In genomic region chr13:51153527-51153926, GRCh38 we compare ENCODE assay signal across 23 cellular contexts. TPM values are rescaled to one million over a fixed set of nuclear protein-coding genes. Genes with fewer than 3 reads are reported as not detected.
DNase-seq lines count a peak whose midpoint lies in the region; ATAC-seq, FAIRE-seq and TF ChIP-seq lines count a peak whose summit lies in the region.
"Had no signal": no experiment of that assay in that cellular context is flagged by ENCODE, and none has a peak within 500 bp of the region (broad histone marks: within the 10 kb centered on the region; RNA-seq: fewer than 3 reads in every experiment).

No MANE protein-coding gene starts in this region.

- no peak overlapping the region for H3K27ac ChIP-seq in HepG2 (ENCODE audit: extremely low read length, insufficient read depth, low read length)
- no peak overlapping the region for H3K27ac ChIP-seq in right lobe of liver
- no peak overlapping the region for H3K27ac ChIP-seq in endodermal cell (ENCODE audit: low read depth, low read length)
- no peak overlapping the region for H3K27ac ChIP-seq in aorta (ENCODE audit: low read depth in 1 of 2, low read length in 2 of 2)
- H3K27ac ChIP-seq: GM23248, Peyer's patch had no signal

- H3K4me1 Mint-ChIP-seq in activated T-helper 1 cell treated with anti-CD3 and anti-CD28 coated beads, Interleukin-12 subunit alpha, Interleukin-12 subunit beta, Interleukin-2, Interleukin-4 antibody, amounts not matched to agents 30 ng/mL and 10 ng/mL and 1 ng/mL, durations not matched to agents 14 hours and 24 hours and 36 hours (ENCODE audit: low read depth), result peaks cover 10% of the 10 kb centered on the region
- H3K4me1 Mint-ChIP-seq in endodermal cell, result peaks cover 77% of the 10 kb centered on the region

- no peaks in the 10 kb centered on the region for H3K27me3 Mint-ChIP-seq in activated T-helper 1 cell treated with anti-CD3 and anti-CD28 coated beads, Interleukin-12 subunit alpha, Interleukin-12 subunit beta, Interleukin-2, Interleukin-4 antibody, amounts not matched to agents 30 ng/mL and 10 ng/mL and 1 ng/mL, durations not matched to agents 14 hours and 24 hours and 36 hours (ENCODE audit: insufficient read depth)
- H3K27me3 Mint-ChIP-seq in endodermal cell (ENCODE audit: insufficient read depth), result no peaks in the 10 kb centered on the region

- in situ Hi-C loops in HepG2 (cut with HindIII; ENCODE audit: extremely low pct_ligation_motif_present, low pct_unique_long_range_greater_than_20kb), result loop anchor here (10.0 kb wide), 1 partner anchor 131 kb away; no protein-coding TSS in a partner anchor

- H3K9me3 ChIP-seq in HepG2 (ENCODE audit: low read length) (no peaks in the 10 kb centered on the region), right lobe of liver (no peaks in the 10 kb centered on the region), endodermal cell (ENCODE audit: control insufficient read depth, low read length) (peaks cover 12% of the 10 kb centered on the region), aorta (ENCODE audit: control insufficient read depth, low read length) (peaks cover 1% of the 10 kb centered on the region)
- H3K9me3 ChIP-seq: BE2C, Peyer's patch had no signal

- H4K20me1 ChIP-seq in HepG2 (ENCODE audit: insufficient read depth, low read length), result no peaks in the 10 kb centered on the region

- POLR2A ChIA-PET in HepG2 (lab: Yijun Ruan, JAX), result no interaction called here

- no peak overlapping the region for H3K4me2 ChIP-seq in HepG2 (ENCODE audit: low read depth, low read length)

- no peak overlapping the region for H2AFZ ChIP-seq in HepG2 (ENCODE audit: low read length)
- H2AFZ ChIP-seq: GM23248 had no signal

- H3K9me3 Mint-ChIP-seq in activated T-helper 1 cell treated with anti-CD3 and anti-CD28 coated beads, Interleukin-12 subunit alpha, Interleukin-12 subunit beta, Interleukin-2, Interleukin-4 antibody, amounts not matched to agents 30 ng/mL and 10 ng/mL and 1 ng/mL, durations not matched to agents 14 hours and 24 hours and 36 hours, result no peaks in the 10 kb centered on the region
- H3K9me3 Mint-ChIP-seq in endodermal cell, result no peaks in the 10 kb centered on the region

- H3K27me3 ChIP-seq in HepG2 (ENCODE audit: control insufficient read depth in 1 of 2, insufficient read depth in 2 of 2, low read length in 2 of 2) (peaks cover 0 to 18% of the 10 kb centered on the region in 2 experiments; a peak in 1 of 5 replicates), right lobe of liver (no peaks in the 10 kb centered on the region), endodermal cell (ENCODE audit: control insufficient read depth, insufficient read depth, low read length, poor library complexity, severe bottlenecking) (no peaks in the 10 kb centered on the region), aorta (ENCODE audit: control insufficient read depth in 1 of 2, insufficient read depth in 2 of 2, low read length in 1 of 2) (peaks cover 0 to 2% of the 10 kb centered on the region in 2 donors)
- H3K27me3 ChIP-seq: BE2C, Peyer's patch had no signal

- H3K4me3 ChIP-seq in HepG2 (replicated peaks in 1 of 3; ENCODE audit: insufficient read depth in 1 of 3, low read depth in 2 of 3, low read length in 3 of 3) (no peak overlapping the region), right lobe of liver (no peak overlapping the region), endodermal cell (ENCODE audit: low read length) (no peak overlapping the region), aorta (ENCODE audit: low read length in 2 of 2) (no peak overlapping the region)
- H3K4me3 ChIP-seq: Peyer's patch had no signal

- no peak overlapping the region for H3K4me3 Mint-ChIP-seq in activated T-helper 1 cell treated with anti-CD3 and anti-CD28 coated beads, Interleukin-12 subunit alpha, Interleukin-12 subunit beta, Interleukin-2, Interleukin-4 antibody, amounts not matched to agents 30 ng/mL and 10 ng/mL and 1 ng/mL, durations not matched to agents 14 hours and 24 hours and 36 hours
- no peak overlapping the region for H3K4me3 Mint-ChIP-seq in endodermal cell
- H3K4me3 Mint-ChIP-seq: CD4-positive, CD25-positive, alpha-beta regulatory T cell had no signal

- intact Hi-C loops in HepG2 (cut with micrococcal nuclease; ENCODE audit: unreplicated experiment) (no loop called here), right lobe of liver (cut with DNase I) (loop anchor here in 1 of 2 donors (5.0 kb wide), 1 partner anchor 129 kb away; no protein-coding TSS in a partner anchor), aorta (cut with DNase I) (no loop called here)
- intact Hi-C loops in activated T-helper 1 cell treated with anti-CD3 and anti-CD28 coated beads, Interleukin-12 subunit alpha, Interleukin-12 subunit beta, Interleukin-2, Interleukin-4 antibody, amounts not matched to agents 30 ng/mL and 10 ng/mL and 1 ng/mL, durations not matched to agents 14 hours and 24 hours and 36 hours (cut with micrococcal nuclease), result no loop called here

- no peaks in the 10 kb centered on the region for H3K36me3 Mint-ChIP-seq in activated T-helper 1 cell treated with anti-CD3 and anti-CD28 coated beads, Interleukin-12 subunit alpha, Interleukin-12 subunit beta, Interleukin-2, Interleukin-4 antibody, amounts not matched to agents 30 ng/mL and 10 ng/mL and 1 ng/mL, durations not matched to agents 14 hours and 24 hours and 36 hours (ENCODE audit: low read depth)
- peaks cover 34% of the 10 kb centered on the region for H3K36me3 Mint-ChIP-seq in endodermal cell (ENCODE audit: low read depth)
- H3K36me3 Mint-ChIP-seq: CD4-positive, CD25-positive, alpha-beta regulatory T cell had no signal

- H3K36me3 ChIP-seq in HepG2 (replicated peaks in 1 of 2; ENCODE audit: control insufficient read depth in 1 of 2, insufficient read depth in 2 of 2, low read length in 2 of 2) (no peaks in the 10 kb centered on the region), right lobe of liver (no peaks in the 10 kb centered on the region), endodermal cell (ENCODE audit: control insufficient read depth, insufficient read depth, low read length) (peaks cover 25% of the 10 kb centered on the region), aorta (ENCODE audit: control insufficient read depth in 1 of 2, insufficient read depth in 2 of 2, low read length in 1 of 2) (no peaks in the 10 kb centered on the region)
- H3K36me3 ChIP-seq: BE2C, Peyer's patch had no signal

- TF ChIP-seq EP300 in HepG2 (IDR thresholded peaks at IDR 0.05; ENCODE audit: low read depth in 2 of 2, low read length in 2 of 2) (no peak), HepG2 (CRISPR knock-in tag; IDR thresholded peaks at IDR 0.05; ENCODE audit: borderline replicate concordance) (no peak)

- no peak for TF ChIP-seq POLR2A in HepG2 (IDR thresholded peaks at IDR 0.05; ENCODE audit: insufficient read depth in 1 of 2, low read depth in 2 of 2, low read length in 2 of 2)
- TF ChIP-seq POLR2A in right lobe of liver (IDR thresholded peaks at IDR 0.05), result no peak

- no peaks in the 10 kb centered on the region for H3K79me2 ChIP-seq in HepG2 (ENCODE audit: insufficient read depth, low read length)

- CTCF ChIA-PET in HepG2 (lab: Yijun Ruan, JAX; ENCODE audit: low intra/inter-chr PET ratio, low total read pairs), result no interaction called here

- TF ChIP-seq RAD21 in HepG2 (CRISPR knock-in tag; IDR thresholded peaks at IDR 0.05), result no peak

- H3K27ac Mint-ChIP-seq in activated T-helper 1 cell treated with anti-CD3 and anti-CD28 coated beads, Interleukin-12 subunit alpha, Interleukin-12 subunit beta, Interleukin-2, Interleukin-4 antibody, amounts not matched to agents 30 ng/mL and 10 ng/mL and 1 ng/mL, durations not matched to agents 14 hours and 24 hours and 36 hours, result peak overlapping the region; percentile 65
- peak overlapping the region; percentile 77 for H3K27ac Mint-ChIP-seq in endodermal cell
- H3K27ac Mint-ChIP-seq: CD4-positive, CD25-positive, alpha-beta regulatory T cell had no signal

- FAIRE-seq in HepG2 (lab: Jason Lieb, UNC), result no peak
- FAIRE-seq: A204.1, G401.6 had no signal

- DNase-seq in HepG2 (ENCODE audit: low spot score) (no peak), right lobe of liver (no peak), endodermal cell (peak; percentile 76), hippocampal formation (lab: John Stamatoyannopoulos, UW) (no peak), aorta (no peak), NCI-H1417 treated with DMSO at 0.1 percent for 48 hours (lab: John Stamatoyannopoulos, UW) (no peak)
- no peak for DNase-seq in activated T-helper 1 cell treated with anti-CD3 and anti-CD28 coated beads, Interleukin-12 subunit alpha, Interleukin-12 subunit beta, Interleukin-2, Interleukin-4 antibody, amounts not matched to agents 30 ng/mL and 10 ng/mL and 1 ng/mL, durations not matched to agents 14 hours and 24 hours and 36 hours (ENCODE audit: low spot score)
- DNase-seq: BE2C; COR-L47; DMS 273 treated with DMSO at 0.1 percent for 48 hours; DND-41; Karpas-422; NCI-H1436 treated with DMSO at 0.1 percent for 48 hours; NCI-H2029 treated with DMSO at 0.1 percent for 48 hours; NCI-H2171; NK-92 treated with Interleukin-12 subunit alpha and Interleukin-12 subunit beta, amount 100 ng/mL, for 24 hours; Peyer's patch had no signal

- H3K9ac ChIP-seq in HepG2 (ENCODE audit: insufficient read depth, low read depth, low read length), result no peak overlapping the region
- no peak overlapping the region for H3K9ac ChIP-seq in endodermal cell (ENCODE audit: extremely low read depth, low read length, poor library complexity, severe bottlenecking)
- H3K9ac ChIP-seq: GM23248 had no signal

- WGBS in HepG2 (ENCODE audit: low lambda C conversion rate), result 10% methylated on average over 5 of the region's 8 CpGs
- WGBS in right lobe of liver (ENCODE audit: insufficient coverage, low coverage, low lambda C conversion rate, missing lambda C conversion rate), result 88% methylated on average over 6 of the region's 8 CpGs
- 86 to 87% methylated on average over 7 to 8 of the region's 8 CpGs for WGBS in endodermal cell (ENCODE audit: insufficient coverage in 1 of 2, insufficient read length in 1 of 2), 2 experiments
- 75 to 81% methylated on average over 8 of the region's 8 CpGs for WGBS in aorta, 2 donors

- TF ChIP-seq CTCF in HepG2 (CRISPR knock-in tag; IDR thresholded peaks at IDR 0.05), result no peak
- TF ChIP-seq CTCF in right lobe of liver (IDR thresholded peaks at IDR 0.05), result no peak
- TF ChIP-seq CTCF in endodermal cell (conservative IDR thresholded peaks at IDR 0.05), result no peak

- H3K4me1 ChIP-seq in HepG2 (ENCODE audit: insufficient read depth, low read length) (no peaks in the 10 kb centered on the region), right lobe of liver (peaks cover 0 to 28% (median 4%) of the 10 kb centered on the region in 4 donors), endodermal cell (ENCODE audit: control insufficient read depth, insufficient read depth, low read length) (peaks cover 6% of the 10 kb centered on the region), aorta (ENCODE audit: control insufficient read depth in 1 of 2, insufficient read depth in 2 of 2, low read length in 2 of 2) (no peaks in the 10 kb centered on the region)
- H3K4me1 ChIP-seq: Peyer's patch had no signal

- no TSS peak for BruUV-seq in HepG2 (replicated peaks; lab: Mats Ljungman, UMichigan)

- no peak for ATAC-seq in HepG2
- ATAC-seq in right lobe of liver, result no peak
- ATAC-seq in GM18861 (IDR thresholded peaks at IDR 0.05; ENCODE audit: unreplicated experiment), result no peak
- ATAC-seq in aorta (ENCODE audit: low FRiP score), result no peak

RNA-seq across cellular contexts. Expression of gene C13orf42, which starts 42.5 kb away (rescaled TPM):
- not detected in 2 replicates for total RNA-seq in HepG2 (2016; rRNA removed; fragmentation: Illumina TruSeq; extraction: Trizol)
- total RNA-seq in HepG2 (2016; cell fraction: cytosol; rRNA removed; fragmentation: Illumina TruSeq; extraction: Trizol; ENCODE audit: low read depth), result not detected in 2 replicates
- total RNA-seq in HepG2 (2016; cell fraction: insoluble cytoplasmic fraction; rRNA removed; fragmentation: Illumina TruSeq; extraction: Trizol), result not detected in 2 replicates
- not detected in 2 replicates for total RNA-seq in HepG2 (2016; cell fraction: membrane; rRNA removed; fragmentation: Illumina TruSeq; extraction: Trizol)
- total RNA-seq in HepG2 (2016; cell fraction: nucleus; rRNA removed; fragmentation: Illumina TruSeq; extraction: Trizol), result not detected in 2 replicates
- polyA plus RNA-seq in HepG2 (2011; rRNA removed), result not detected in 2 replicates
- not detected in 2 replicates for polyA plus RNA-seq in HepG2 (2011; cell fraction: cytosol; rRNA removed)
- polyA plus RNA-seq in HepG2 (2011; cell fraction: nucleus; rRNA removed), result not detected in 2 replicates
- not detected in 2 replicates for polyA plus RNA-seq in HepG2 (2012)
- not detected in 2 replicates for polyA plus RNA-seq in HepG2 (2016; cell fraction: cytosol; fragmentation: Illumina TruSeq; extraction: Trizol; ENCODE audit: low read depth)
- not detected in 2 replicates for polyA plus RNA-seq in HepG2 (2016; cell fraction: insoluble cytoplasmic fraction; fragmentation: Illumina TruSeq; extraction: Trizol; ENCODE audit: low read depth)
- polyA plus RNA-seq in HepG2 (2016; cell fraction: membrane; fragmentation: Illumina TruSeq; extraction: Trizol; ENCODE audit: low read depth), result not detected in 2 replicates
- not detected in 2 replicates for polyA plus RNA-seq in HepG2 (2016; cell fraction: nucleus; fragmentation: Illumina TruSeq; extraction: Trizol; ENCODE audit: insufficient read depth, low read depth)
- polyA minus RNA-seq in HepG2 (2011; rRNA and poly(A)+ RNA removed; ENCODE audit: low replicate concordance), result not detected in 2 replicates
- polyA minus RNA-seq in HepG2 (2011; cell fraction: cytosol; rRNA and poly(A)+ RNA removed), result not detected in 2 replicates
- not detected in 2 replicates for polyA minus RNA-seq in HepG2 (2011; cell fraction: nucleus; rRNA and poly(A)+ RNA removed)
- total RNA-seq in right lobe of liver, result not detected
- not detected in 2 replicates for total RNA-seq in activated T-helper 1 cell treated with anti-CD3 and anti-CD28 coated beads, Interleukin-12 subunit alpha, Interleukin-12 subunit beta, Interleukin-2, Interleukin-4 antibody, amounts not matched to agents 30 ng/mL and 10 ng/mL and 1 ng/mL, durations not matched to agents 14 hours and 24 hours and 36 hours
- 10 to 100 TPM; 19.0 to 27.7 TPM for total RNA-seq in endodermal cell
- polyA plus RNA-seq in endodermal cell (2013, experiment 1 of 2), result 1.6 TPM
- 2.4 TPM for polyA plus RNA-seq in endodermal cell (2013, experiment 2 of 2)
- total RNA-seq in aorta, result not detected
- not detected for polyA plus RNA-seq in aorta
- total RNA-seq: CD4-positive, CD25-positive, alpha-beta regulatory T cell; GM23248; MCF 10A; Peyer's patch had no signal
- polyA plus RNA-seq: CD4-positive, CD25-positive, alpha-beta regulatory T cell; GM23248 had no signal

Comparison
In these comparisons a context has a peak if more than half of its experiments do, and no peak if none do; other contexts are left out.
1. RNA of gene C13orf42, which starts 42.5 kb away (total RNA-seq): 19.0 to 27.7 TPM in endodermal cell; not detected in HepG2, not detected in right lobe of liver, not detected in activated T-helper 1 cell treated with anti-CD3 and anti-CD28 coated beads, Interleukin-12 subunit alpha, Interleukin-12 subunit beta, Interleukin-2, Interleukin-4 antibody, amounts not matched to agents 30 ng/mL and 10 ng/mL and 1 ng/mL, durations not matched to agents 14 hours and 24 hours and 36 hours and not detected in aorta; every median in the first group is over 10 times any median in the second.